In genomic region chr2:206797376-206797775, GRCh38 we compare ENCODE assay signal across 29 cellular contexts. TPM values are rescaled to one million over a fixed set of nuclear protein-coding genes. Genes with fewer than 3 reads are reported as not detected.
A peak's percentile ranks its signal among the peaks of the same experiment; 100 is the strongest.
DNase-seq lines count a peak whose midpoint lies in the region; ATAC-seq and TF ChIP-seq lines count a peak whose summit lies in the region.
"Had no signal": no experiment of that assay in that cellular context is flagged by ENCODE, and none has a peak within 500 bp of the region (broad histone marks: within the 10 kb centered on the region; RNA-seq: fewer than 3 reads in every experiment).

No MANE protein-coding gene starts in this region.

- CTCF ChIA-PET in CD4-positive, alpha-beta memory T cell (lab: Charles Lee; ENCODE audit: partially characterized antibody), result interaction anchor here (0.8 to 1.3 kb wide), 3 partner anchors 18 to 680 kb away, joined by 3 to 5 read pairs (median 3); no protein-coding TSS in a partner anchor

- POLR2A ChIA-PET in CD4-positive, alpha-beta memory T cell (lab: Charles Lee; ENCODE audit: partially characterized antibody), result no interaction called here

- no peaks in the 10 kb centered on the region for H3K9me3 Mint-ChIP-seq in CD4-positive, alpha-beta memory T cell
- H3K9me3 Mint-ChIP-seq: activated CD4-positive, alpha-beta memory T cell treated with anti-CD3 and anti-CD28 coated beads for 36 hours; CD8-positive, alpha-beta memory T cell; neural progenitor cell had no signal

- H3K9me3 ChIP-seq in psoas muscle (no peaks in the 10 kb centered on the region), spleen (no peaks in the 10 kb centered on the region)
- no peaks in the 10 kb centered on the region for H3K9me3 ChIP-seq in CD4-positive, alpha-beta memory T cell (ENCODE audit: control insufficient read depth in 1 of 2, low read length in 2 of 2)
- H3K9me3 ChIP-seq: ascending aorta, heart right ventricle, stomach, thyroid gland had no signal

- 27 to 33% (median 28%) methylated on average over 4 of the region's 4 CpGs for WGBS in psoas muscle, 3 donors
- 72 to 89% (median 83%) methylated on average over 4 of the region's 4 CpGs for WGBS in spleen, 5 donors

- H3K4me1 Mint-ChIP-seq in CD4-positive, alpha-beta memory T cell, result peaks cover 7 to 15% (median 9%) of the 10 kb centered on the region in 4 donors

- peaks cover 0 to 44% of the 10 kb centered on the region in 2 donors for H3K36me3 ChIP-seq in psoas muscle (ENCODE audit: insufficient read depth in 1 of 2, low read depth in 1 of 2)
- peaks cover 3% of the 10 kb centered on the region for H3K36me3 ChIP-seq in CD4-positive, alpha-beta memory T cell (ENCODE audit: insufficient read depth, low read length)
- peaks cover 0 to 44% (median 17%) of the 10 kb centered on the region in 6 donors for H3K36me3 ChIP-seq in spleen
- H3K36me3 ChIP-seq: cardiac muscle cell, neural progenitor cell had no signal

- TF ChIP-seq CTCF in epithelial cell of esophagus (IDR thresholded peaks at IDR 0.05; ENCODE audit: insufficient read depth, low read depth, low read length, missing control alignments) (no peak), psoas muscle (IDR thresholded peaks at IDR 0.05) (no peak), spleen (IDR thresholded peaks at IDR 0.05 in 8 of 11, conservative IDR thresholded peaks at IDR 0.05 in 3 of 11) (no peak)

- peaks cover 8 to 25% of the 10 kb centered on the region in 2 donors for H3K36me3 Mint-ChIP-seq in CD4-positive, alpha-beta memory T cell
- H3K36me3 Mint-ChIP-seq: activated naive CD8-positive, alpha-beta T cell had no signal

- no peaks in the 10 kb centered on the region for H3K27me3 Mint-ChIP-seq in CD4-positive, alpha-beta memory T cell
- H3K27me3 Mint-ChIP-seq: activated CD4-positive, alpha-beta memory T cell treated with anti-CD3 and anti-CD28 coated beads for 36 hours; activated naive CD8-positive, alpha-beta T cell; CD8-positive, alpha-beta memory T cell had no signal

- no peak for TF ChIP-seq POLR2A in spleen (IDR thresholded peaks at IDR 0.05)

- intact Hi-C loops in psoas muscle (cut with DNase I), result loop anchor here in 1 of 2 donors (5.0 kb wide), 1 partner anchor 675 kb away; no protein-coding TSS in a partner anchor
- intact Hi-C loops in CD4-positive, alpha-beta memory T cell (cut with micrococcal nuclease), result no loop called here
- intact Hi-C loops in spleen (cut with DNase I; ENCODE audit: low total_unique reads), result no loop called here

- DNase-seq in NCI-H2029 (lab: John Stamatoyannopoulos, UW) (peak; percentile 4), NCI-H2029 treated with DMSO at 0.1 percent for 48 hours (lab: John Stamatoyannopoulos, UW) (no peak), NCI-H774 (lab: John Stamatoyannopoulos, UW) (peak; percentile 38), epithelial cell of esophagus (ENCODE audit: low read depth) (peak; percentile 8), psoas muscle (peak in 1 of 2 donors; percentile 63), C1 segment of cervical spinal cord (lab: John Stamatoyannopoulos, UW) (no peak), spleen (no peak)
- DNase-seq in CD4-positive, alpha-beta memory T cell, result no peak
- DNase-seq: activated CD8-positive, alpha-beta memory T cell treated with anti-CD3 and anti-CD28 coated beads, Interleukin-2, amount 50 U/mL, for 48 hours; CD8-positive, alpha-beta memory T cell; cortex of kidney; foreskin fibroblast; heart right ventricle; NCI-H1436 treated with DMSO at 0.1 percent for 48 hours; NCI-H510A treated with DMSO at 0.1 percent for 48 hours; posterior cingulate gyrus; stomach; T-helper 1 cell; thyroid gland had no signal

- peaks cover 8% of the 10 kb centered on the region for H3K4me1 ChIP-seq in psoas muscle
- H3K4me1 ChIP-seq in CD4-positive, alpha-beta memory T cell (ENCODE audit: insufficient read depth, low read length), result peaks cover 3% of the 10 kb centered on the region
- peaks cover 5 to 28% (median 18%) of the 10 kb centered on the region in 6 donors for H3K4me1 ChIP-seq in spleen

- H3K27ac Mint-ChIP-seq in CD4-positive, alpha-beta memory T cell, result no peak overlapping the region
- H3K27ac Mint-ChIP-seq: CD8-positive, alpha-beta memory T cell; neural progenitor cell had no signal

- no peak overlapping the region for H3K27ac ChIP-seq in psoas muscle
- H3K27ac ChIP-seq in CD4-positive, alpha-beta memory T cell (ENCODE audit: low read depth, low read length), result no peak overlapping the region
- no peak overlapping the region for H3K27ac ChIP-seq in spleen
- H3K27ac ChIP-seq: ascending aorta, cardiac muscle cell, neural progenitor cell, stomach, thyroid gland had no signal

- H3K4me3 Mint-ChIP-seq in CD4-positive, alpha-beta memory T cell, result no peak overlapping the region
- H3K4me3 Mint-ChIP-seq: activated CD4-positive, alpha-beta memory T cell treated with anti-CD3 and anti-CD28 coated beads for 36 hours; activated naive CD8-positive, alpha-beta T cell; CD8-positive, alpha-beta memory T cell; neural progenitor cell had no signal

- H3K4me3 ChIP-seq in epithelial cell of esophagus (ENCODE audit: low read length) (no peak overlapping the region), psoas muscle (no peak overlapping the region), spleen (no peak overlapping the region)
- H3K4me3 ChIP-seq in CD4-positive, alpha-beta memory T cell (ENCODE audit: low read length in 2 of 2), result no peak overlapping the region
- H3K4me3 ChIP-seq: ascending aorta, cardiac muscle cell, heart right ventricle, K562, neural progenitor cell, stomach, thyroid gland had no signal

- no peaks in the 10 kb centered on the region for H3K27me3 ChIP-seq in psoas muscle (ENCODE audit: insufficient read depth in 3 of 3, low read length in 2 of 3)
- no peaks in the 10 kb centered on the region for H3K27me3 ChIP-seq in CD4-positive, alpha-beta memory T cell (ENCODE audit: insufficient read depth, low read length)
- no peaks in the 10 kb centered on the region for H3K27me3 ChIP-seq in spleen (replicated peaks in 1 of 7)
- H3K27me3 ChIP-seq: ascending aorta, cardiac muscle cell, heart right ventricle, neural progenitor cell, stomach, thyroid gland had no signal

- peak; percentile 70 to 81 (median 75) for ATAC-seq in psoas muscle
- ATAC-seq: esophagus mucosa, HCT116, K562, sciatic nerve had no signal

RNA-seq across cellular contexts. Expression of gene FASTKD2, which starts 32.0 kb away (rescaled TPM):
- total RNA-seq in psoas muscle (10 to 100 TPM; 29.8 to 52.0 (median 47.4) TPM), spleen (10 to 100 TPM; 17.0 to 27.1 (median 24.6) TPM)
- polyA plus RNA-seq in psoas muscle (10 to 100 TPM; 27.3 to 59.6 (median 54.7) TPM), spleen (10 to 100 TPM in 1 of 3 donors, 1 to 10 TPM in 2; 8.9 to 10.1 (median 9.0) TPM)
- 10 to 100 TPM; 23.0 to 23.4 TPM for total RNA-seq in CD4-positive, alpha-beta memory T cell
- polyA plus RNA-seq in CD4-positive, alpha-beta memory T cell, result 10 to 100 TPM; 23.6 to 26.2 TPM

RNA-seq across cellular contexts. Expression of gene MDH1B, which starts 32.2 kb away (rescaled TPM):
- total RNA-seq in psoas muscle (1 to 10 TPM in 1 of 4 donors, under 1 TPM in 3; 0.27 to 1.0 (median 0.33) TPM), spleen (1 to 10 TPM in 2 of 7 donors, under 1 TPM in 3, not detected in 2; 0.22 to 2.4 (median 0.37) TPM)
- polyA plus RNA-seq in psoas muscle (under 1 TPM; 0.14 to 0.30 (median 0.23) TPM), spleen (under 1 TPM; 0.10 to 0.35 (median 0.27) TPM)
- under 1 TPM in 1 of 2 experiments, not detected in 1; 0.17 TPM for total RNA-seq in CD4-positive, alpha-beta memory T cell
- polyA plus RNA-seq in CD4-positive, alpha-beta memory T cell, result under 1 TPM in 1 of 2 donors, not detected in 1; 0.44 TPM
- total RNA-seq: ascending aorta, lung microvascular endothelial cell had no signal

Comparison
In these comparisons a context has a peak if more than half of its experiments do, and no peak if none do; other contexts are left out.
1. DNase-seq: peak in NCI-H2029 (single experiment), NCI-H774 (single experiment) and epithelial cell of esophagus (single experiment); none in NCI-H2029 treated with DMSO at 0.1 percent for 48 hours (single experiment), C1 segment of cervical spinal cord (0 of 14), CD4-positive, alpha-beta memory T cell (0 of 5) and spleen (single experiment).